In genomic region chr21:36910581-36911307, GRCh38 we compare ENCODE assay signal across 12 cellular contexts. TPM values are rescaled to one million over a fixed set of nuclear protein-coding genes. Genes with fewer than 3 reads are reported as not detected.
DNase-seq lines count a peak whose midpoint lies in the region; ATAC-seq, FAIRE-seq and TF ChIP-seq lines count a peak whose summit lies in the region.
"Had no signal": no experiment of that assay in that cellular context is flagged by ENCODE, and none has a peak within 500 bp of the region (broad histone marks: within the 10 kb centered on the region; RNA-seq: fewer than 3 reads in every experiment).

No MANE protein-coding gene starts in this region.

- RAD21 ChIA-PET in HCT116 (lab: Charles Lee; ENCODE audit: low non-redundant PET in 1 of 2, low total read pairs in 2 of 2, uncharacterized antibody in 2 of 2, unreplicated experiment in 2 of 2), result no interaction called here

- H3K9me2 ChIP-seq in HCT116 (ENCODE audit: insufficient read depth), result no peaks in the 10 kb centered on the region

- intact Hi-C loops in A673 (cut with micrococcal nuclease; ENCODE audit: unreplicated experiment), result no loop called here
- intact Hi-C loops in HCT116 (cut with micrococcal nuclease), result no loop called here
- intact Hi-C loops in mammary epithelial cell (cut with micrococcal nuclease), result loop anchor here (5.0 kb wide), 1 partner anchor 58 kb away; no protein-coding TSS in a partner anchor
- intact Hi-C loops in right cardiac atrium (cut with DNase I), result loop anchor here in 1 of 4 donors (10.0 kb wide), 1 partner anchor 146 kb away; no protein-coding TSS in a partner anchor

- peaks cover 26% of the 10 kb centered on the region for H3K4me1 ChIP-seq in A673 (ENCODE audit: insufficient read depth, low read length, poor library complexity, severe bottlenecking)
- peaks cover 8 to 32% of the 10 kb centered on the region in 2 experiments; a peak in 3 of 4 replicates for H3K4me1 ChIP-seq in HCT116 (ENCODE audit: control insufficient read depth in 1 of 2, insufficient read depth in 2 of 2, low read length in 2 of 2)
- H3K4me1 ChIP-seq in mammary epithelial cell (ENCODE audit: insufficient read depth, low read length), result peaks cover 21% of the 10 kb centered on the region
- H3K4me1 ChIP-seq in right cardiac atrium (ENCODE audit: control insufficient read depth, insufficient read depth, low read length), result no peaks in the 10 kb centered on the region
- no peaks in the 10 kb centered on the region for H3K4me1 ChIP-seq in gastroesophageal sphincter

- CTCF ChIA-PET in A673 (lab: Charles Lee), result interaction anchor here (0.5 kb wide), 1 partner anchor 266 kb away, joined by 3 read pairs; no protein-coding TSS in a partner anchor
- CTCF ChIA-PET in HCT116 (lab: Charles Lee), result no interaction called here
- CTCF ChIA-PET in mammary epithelial cell (lab: Charles Lee; ENCODE audit: low non-redundant PET), result no interaction called here

- H3K27ac ChIP-seq in A673 (ENCODE audit: low read depth, low read length, poor library complexity, severe bottlenecking) (peak overlapping the region; percentile 86), HCT116 (ENCODE audit: low read depth, low read length) (no peak overlapping the region), mammary epithelial cell (ENCODE audit: insufficient read depth, low read depth, low read length) (peak overlapping the region; percentile 91), right cardiac atrium (ENCODE audit: low read length) (no peak overlapping the region), gastroesophageal sphincter (no peak overlapping the region)
- H3K27ac ChIP-seq: VCaP had no signal

- H3K4me2 ChIP-seq in HCT116 (ENCODE audit: low read length) (peak overlapping the region; percentile 43; the same call in 1 of the 2 replicates), mammary epithelial cell (ENCODE audit: insufficient read depth, low read depth, low read length) (no peak overlapping the region)

- TF ChIP-seq CTCF in A673 (conservative IDR thresholded peaks at IDR 0.05; ENCODE audit: low read depth, low read length), result no peak
- no peak for TF ChIP-seq CTCF in HCT116 (IDR thresholded peaks at IDR 0.05 in 2 of 3, conservative IDR thresholded peaks at IDR 0.05 in 1 of 3; ENCODE audit: borderline replicate concordance in 1 of 3, insufficient read depth in 1 of 3, low read depth in 2 of 3, low read length in 2 of 3)
- TF ChIP-seq CTCF in mammary epithelial cell (conservative IDR thresholded peaks at IDR 0.05 in 1 of 2, IDR thresholded peaks at IDR 0.05 in 1 of 2; ENCODE audit: extremely low read depth in 1 of 2, insufficient read depth in 1 of 2, low read depth in 1 of 2, low read length in 2 of 2), result no peak
- TF ChIP-seq CTCF in gastroesophageal sphincter (IDR thresholded peaks at IDR 0.05), result no peak

- H3K79me2 ChIP-seq in HCT116 (ENCODE audit: insufficient read depth, low read length) (no peaks in the 10 kb centered on the region), mammary epithelial cell (ENCODE audit: insufficient read depth, low read length) (peaks cover 21% of the 10 kb centered on the region)

- no peak for TF ChIP-seq POLR2A in HCT116 (IDR thresholded peaks at IDR 0.05; ENCODE audit: borderline replicate concordance, extremely low read depth, insufficient read depth, insufficient read length)
- no peak for TF ChIP-seq POLR2A in gastroesophageal sphincter (IDR thresholded peaks at IDR 0.05)
- no peak for TF ChIP-seq POLR2A in GM12892 (IDR thresholded peaks at IDR 0.05; ENCODE audit: low read depth, low read length)

- ATAC-seq in HCT116, result peak; percentile 14; the same call in 1 of the 2 replicates
- peak; percentile 74 to 83 for ATAC-seq in right cardiac atrium
- no peak for ATAC-seq in GM19035 (IDR thresholded peaks at IDR 0.05; ENCODE audit: unreplicated experiment)
- ATAC-seq in gastroesophageal sphincter, result no peak
- no peak for ATAC-seq in HG02610 (IDR thresholded peaks at IDR 0.05; ENCODE audit: unreplicated experiment)
- ATAC-seq: naive thymus-derived CD8-positive, alpha-beta T cell; stimulated activated memory B cell treated with anti-CD40 and anti-IgM and Interleukin-4, amounts not matched to agents 10 μg/mL and 1 μg/mL and 100 μg/mL, for 72 hours had no signal

- H3K4me3 ChIP-seq in A673 (ENCODE audit: low read depth, low read length, poor library complexity, severe bottlenecking) (no peak overlapping the region), HCT116 (replicated peaks in 1 of 2; ENCODE audit: low read depth in 1 of 2, low read length in 2 of 2) (no peak overlapping the region), mammary epithelial cell (replicated peaks in 1 of 3; ENCODE audit: insufficient read depth in 1 of 3, low read depth in 2 of 3, low read length in 3 of 3) (no peak overlapping the region), right cardiac atrium (ENCODE audit: low read length) (no peak overlapping the region), gastroesophageal sphincter (no peak overlapping the region)

- H3K36me3 ChIP-seq in A673 (ENCODE audit: insufficient read depth, low read length, poor library complexity, severe bottlenecking), result no peaks in the 10 kb centered on the region
- H3K36me3 ChIP-seq in HCT116 (ENCODE audit: control insufficient read depth in 1 of 2, insufficient read depth in 2 of 2, low read length in 2 of 2), result no peaks in the 10 kb centered on the region
- H3K36me3 ChIP-seq in mammary epithelial cell (ENCODE audit: insufficient read depth, low read length), result no peaks in the 10 kb centered on the region
- H3K36me3 ChIP-seq in gastroesophageal sphincter, result no peaks in the 10 kb centered on the region

- H4K20me1 ChIP-seq in HCT116 (ENCODE audit: insufficient read depth), result no peaks in the 10 kb centered on the region
- no peaks in the 10 kb centered on the region for H4K20me1 ChIP-seq in mammary epithelial cell (ENCODE audit: insufficient read depth, low read length)

- in situ Hi-C loops in mammary epithelial cell (cut with MboI; ENCODE audit: low sequenced_read_pairs in 2 of 2), result loop anchor here in 1 of 2 donors (25.0 kb wide), 1 partner anchor 123 kb away; no protein-coding TSS in a partner anchor

- no peaks in the 10 kb centered on the region for H3K27me3 ChIP-seq in A673 (replicated peaks; ENCODE audit: insufficient read depth, low read depth, low read length, poor library complexity)
- H3K27me3 ChIP-seq in HCT116 (ENCODE audit: insufficient read depth, low read length), result no peaks in the 10 kb centered on the region
- H3K27me3 ChIP-seq in mammary epithelial cell (ENCODE audit: insufficient read depth, low read length), result no peaks in the 10 kb centered on the region
- no peaks in the 10 kb centered on the region for H3K27me3 ChIP-seq in right cardiac atrium (ENCODE audit: control insufficient read depth, insufficient read depth)
- no peaks in the 10 kb centered on the region for H3K27me3 ChIP-seq in gastroesophageal sphincter

- POLR2A ChIA-PET in A673 (lab: Charles Lee; ENCODE audit: low non-redundant PET), result no interaction called here
- POLR2A ChIA-PET in HCT116 (lab: Charles Lee), result no interaction called here

- H2AFZ ChIP-seq in HCT116 (ENCODE audit: low read depth, low read length, poor library complexity, severe bottlenecking) (no peak overlapping the region), mammary epithelial cell (ENCODE audit: low read depth, low read length) (no peak overlapping the region)

- dilution Hi-C loops in mammary epithelial cell (cut with HindIII; ENCODE audit: low sequenced_read_pairs), result no loop called here

- H3K9me3 ChIP-seq in A673 (ENCODE audit: low read depth, low read length, poor library complexity, severe bottlenecking) (no peaks in the 10 kb centered on the region), HCT116 (ENCODE audit: control insufficient read depth in 1 of 2, insufficient read depth in 1 of 2, low read depth in 1 of 2, low read length in 2 of 2) (no peaks in the 10 kb centered on the region), mammary epithelial cell (replicated peaks; ENCODE audit: insufficient read depth, low read length) (no peaks in the 10 kb centered on the region), right cardiac atrium (ENCODE audit: control insufficient read depth, low read length) (no peaks in the 10 kb centered on the region), gastroesophageal sphincter (no peaks in the 10 kb centered on the region)

- no peak for DNase-seq in A673 (ENCODE audit: low spot score)
- no peak for DNase-seq in HCT116 (ENCODE audit: low read depth, low spot score)
- DNase-seq in mammary epithelial cell, result no peak
- peak; percentile 40 to 78 (median 77) for DNase-seq in right cardiac atrium
- DNase-seq in GM12892 (ENCODE audit: insufficient read length), result no peak
- DNase-seq: naive thymus-derived CD8-positive, alpha-beta T cell; OCI-M1 had no signal

- no peak for TF ChIP-seq RAD21 in HCT116 (IDR thresholded peaks at IDR 0.05; ENCODE audit: low read depth)

- no TSS peak for BruUV-seq in A673 (replicated peaks; lab: Mats Ljungman, UMichigan)
- BruUV-seq in HCT116 (replicated peaks; lab: Mats Ljungman, UMichigan), result no TSS peak
- no TSS peak for BruUV-seq in mammary epithelial cell (replicated peaks; lab: Mats Ljungman, UMichigan)

- no peak for FAIRE-seq in GM12892 (lab: Jason Lieb, UNC)

- H3K9ac ChIP-seq in HCT116 (ENCODE audit: low read length) (no peak overlapping the region), mammary epithelial cell (ENCODE audit: insufficient read depth, low read length) (no peak overlapping the region)

- 77% methylated on average over 17 of the region's 17 CpGs for WGBS in mammary epithelial cell (ENCODE audit: low coverage, missing lambda C conversion rate)
- 69% methylated on average over 17 of the region's 17 CpGs for WGBS in right cardiac atrium
- WGBS in gastroesophageal sphincter (ENCODE audit: low coverage in 1 of 2), 2 donors, result 74 to 97% methylated on average over 7 to 14 of the region's 17 CpGs

- no peak for TF ChIP-seq EP300 in gastroesophageal sphincter (IDR thresholded peaks at IDR 0.05)

TF ChIP-seq in HCT116, 20 proteins besides CTCF, POLR2A, EP300 and RAD21 (continues in another document):
- TF ChIP-seq EGR1 (IDR thresholded peaks at IDR 0.05; ENCODE audit: low read depth) (no peak), MAX (IDR thresholded peaks at IDR 0.05) (no peak), SIN3A (IDR thresholded peaks at IDR 0.05; ENCODE audit: low read depth) (no peak), ZFX (IDR thresholded peaks at IDR 0.05) (no peak), FOSL1 (IDR thresholded peaks at IDR 0.05; ENCODE audit: low read depth) (no peak), ZNF274 (IDR thresholded peaks at IDR 0.05; ENCODE audit: low read depth, low read length) (no peak)

RNA-seq across cellular contexts. Expression of gene HLCS, which starts 55.7 kb away (rescaled TPM):
- 15.3 and 21.1 TPM in 2 replicates for total RNA-seq in A673 (2021)
- 18.5 TPM for total RNA-seq in HCT116 (2021; ENCODE audit: unreplicated experiment)
- 14.5 and 16.5 TPM in 2 replicates for polyA plus RNA-seq in HCT116 (2012)
- total RNA-seq in mammary epithelial cell, result 10 to 100 TPM; 32.4 to 42.5 TPM
- 16.0 TPM for polyA plus RNA-seq in mammary epithelial cell
- polyA minus RNA-seq in mammary epithelial cell, result 21.5 TPM
- total RNA-seq in right cardiac atrium, result 10 to 100 TPM in 2 of 4 donors, 1 to 10 TPM in 2; 8.0 to 11.4 (median 9.6) TPM
- 3.5 TPM for polyA plus RNA-seq in right cardiac atrium
- total RNA-seq in gastroesophageal sphincter, result 10 to 100 TPM; 14.4 to 33.3 (median 24.9) TPM
- polyA plus RNA-seq in GM12892 (2012; ENCODE audit: missing spikeins), result 7.0 TPM

Comparison
In these comparisons a context has a peak if more than half of its experiments do, and no peak if none do; other contexts are left out.
1. DNase-seq: peak in right cardiac atrium (3 of 3); none in A673 (single experiment), HCT116 (single experiment), mammary epithelial cell (single experiment) and GM12892 (single experiment).
2. H3K27ac ChIP-seq: peak in A673 (single experiment) and mammary epithelial cell (single experiment); none in HCT116 (single experiment), right cardiac atrium (single experiment) and gastroesophageal sphincter (0 of 4).
3. ATAC-seq: peak in HCT116 (single experiment) and right cardiac atrium (2 of 2); none in GM19035 (single experiment), gastroesophageal sphincter (single experiment) and HG02610 (single experiment).